In the genomic region with DNA sequence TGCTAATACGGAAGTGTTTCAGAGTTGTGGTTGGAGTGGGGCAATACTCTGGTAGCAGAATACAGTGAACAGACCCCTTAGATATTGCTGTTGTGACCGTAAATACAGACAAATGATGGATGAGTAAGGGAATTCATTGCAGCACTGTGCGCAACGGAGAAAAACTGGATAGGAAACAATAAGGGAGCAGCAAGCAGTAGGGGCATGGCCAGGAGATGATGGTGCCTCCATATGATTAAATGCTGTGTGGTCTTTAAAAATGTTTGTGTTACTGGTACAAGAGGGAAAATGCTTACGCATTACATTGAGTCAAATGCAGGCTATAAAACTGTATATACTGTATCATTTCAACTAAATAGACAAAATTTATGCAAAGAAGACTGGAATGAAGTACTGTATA, we compare ENCODE assay signal across 31 cellular contexts.
"Had no signal": no experiment of that assay in that cellular context is flagged by ENCODE, and none has a peak within 500 bp of the region (broad histone marks: within the 10 kb centered on the region; RNA-seq: fewer than 3 reads in every experiment).

No MANE protein-coding gene starts in this region.

- H3K4me1 Mint-ChIP-seq: activated naive CD8-positive, alpha-beta T cell treated with anti-CD3 and anti-CD28 coated beads, Interleukin-2, amount 10 ng/mL, durations not matched to agents 7 days and 5 days; stimulated activated effector memory CD8-positive, alpha-beta T cell treated with anti-CD3 and anti-CD28 coated beads, Interleukin-12 subunit alpha, Interleukin-12 subunit beta, amount 100 ng/mL, for 72 hours; stimulated activated naive CD8-positive, alpha-beta T cell treated with anti-CD3 and anti-CD28 coated beads, Interleukin-15, amount 100 ng/mL, for 72 hours; T-cell had no signal

- H3K9me3 ChIP-seq: esophagus muscularis mucosa, left ventricle myocardium inferior, neutrophil, ovary, prostate gland, sigmoid colon, suprapubic skin, tibial artery had no signal

- H3K9me3 Mint-ChIP-seq: activated naive CD4-positive, alpha-beta T cell treated with anti-CD3 and anti-CD28 coated beads for 36 hours; activated naive CD8-positive, alpha-beta T cell treated with anti-CD3 and anti-CD28 coated beads, Interleukin-2, amount 10 ng/mL, durations not matched to agents 7 days and 5 days; activated T-helper 1 cell treated with anti-CD3 and anti-CD28 coated beads, Interleukin-12 subunit alpha, Interleukin-12 subunit beta, Interleukin-2, Interleukin-4 antibody, amounts not matched to agents 30 ng/mL and 10 ng/mL and 1 ng/mL, durations not matched to agents 14 hours and 24 hours and 36 hours; natural killer cell treated with Interleukin-12 subunit alpha and Interleukin-12 subunit beta and Interleukin-15 and Interleukin-18, amount 100 ng/mL, for 72 hours; stimulated activated effector memory CD8-positive, alpha-beta T cell treated with anti-CD3 and anti-CD28 coated beads, Interleukin-12 subunit alpha, Interleukin-12 subunit beta, amount 100 ng/mL, for 72 hours; stimulated activated naive CD8-positive, alpha-beta T cell treated with anti-CD3 and anti-CD28 coated beads, Interleukin-15, amount 100 ng/mL, for 72 hours; T-cell had no signal

- H3K27ac ChIP-seq: esophagus muscularis mucosa, left ventricle myocardium inferior, neutrophil, ovary, prostate gland, sigmoid colon, suprapubic skin, tibial artery, VCaP had no signal

- H3K36me3 Mint-ChIP-seq: activated naive CD8-positive, alpha-beta T cell treated with anti-CD3 and anti-CD28 coated beads, Interleukin-2, amount 10 ng/mL, durations not matched to agents 7 days and 5 days; natural killer cell treated with Interleukin-12 subunit alpha and Interleukin-12 subunit beta and Interleukin-15 and Interleukin-18, amount 100 ng/mL, for 72 hours; stimulated activated effector memory CD8-positive, alpha-beta T cell treated with anti-CD3 and anti-CD28 coated beads, Interleukin-12 subunit alpha, Interleukin-12 subunit beta, amount 100 ng/mL, for 72 hours; T-cell had no signal

- DNase-seq: activated CD4-positive, alpha-beta T cell treated with anti-CD3 and anti-CD28 coated beads for 4 hours; activated CD4-positive, alpha-beta T cell treated with anti-CD3 and anti-CD28 coated beads, Interleukin-2, amount 50 U/mL, for 4 hours; activated CD8-positive, alpha-beta memory T cell treated with anti-CD3 and anti-CD28 coated beads for 24 hours; activated CD8-positive, alpha-beta memory T cell treated with anti-CD3 and anti-CD28 coated beads, Interleukin-2, amount 50 U/mL, for 4 hours; activated effector memory CD4-positive, alpha-beta T cell treated with anti-CD3 and anti-CD28 coated beads, Interleukin-2, amount 50 U/mL, for 16 hours; activated naive CD4-positive, alpha-beta T cell treated with anti-CD3 and anti-CD28 coated beads for 36 hours; activated naive CD8-positive, alpha-beta T cell treated with anti-CD3 and anti-CD28 coated beads, Interleukin-2, amount 10 ng/mL, durations not matched to agents 7 days and 5 days; activated T-cell treated with anti-CD3 and anti-CD28 coated beads, Interleukin-2, amount 50 U/mL, for 1 hour; amniotic stem cell; caudate nucleus; cortex of kidney; glutamatergic neuron; islet precursor cell; left ventricle myocardium inferior; mesendoderm; ovary; sigmoid colon; small intestine; stimulated activated CD4-positive, alpha-beta T cell treated with anti-CD3 and anti-CD28 coated beads, Interleukin-4, amount 100 ng/mL, for 24 hours; stimulated activated naive CD8-positive, alpha-beta T cell treated with anti-CD3 and anti-CD28 coated beads, Interleukin-15, amount 100 ng/mL, for 72 hours; T-cell; tibial artery had no signal

- H3K27me3 ChIP-seq: esophagus muscularis mucosa, ovary, sigmoid colon, suprapubic skin, tibial artery had no signal

- H3K4me3 Mint-ChIP-seq: activated naive CD4-positive, alpha-beta T cell treated with anti-CD3 and anti-CD28 coated beads for 36 hours; activated naive CD8-positive, alpha-beta T cell treated with anti-CD3 and anti-CD28 coated beads, Interleukin-2, amount 10 ng/mL, durations not matched to agents 7 days and 5 days; activated T-helper 1 cell treated with anti-CD3 and anti-CD28 coated beads, Interleukin-12 subunit alpha, Interleukin-12 subunit beta, Interleukin-2, Interleukin-4 antibody, amounts not matched to agents 30 ng/mL and 10 ng/mL and 1 ng/mL, durations not matched to agents 14 hours and 24 hours and 36 hours; natural killer cell treated with Interleukin-12 subunit alpha and Interleukin-12 subunit beta and Interleukin-15 and Interleukin-18, amount 100 ng/mL, for 72 hours; stimulated activated effector memory CD8-positive, alpha-beta T cell treated with anti-CD3 and anti-CD28 coated beads, Interleukin-12 subunit alpha, Interleukin-12 subunit beta, amount 100 ng/mL, for 72 hours; stimulated activated naive CD8-positive, alpha-beta T cell treated with anti-CD3 and anti-CD28 coated beads, Interleukin-15, amount 100 ng/mL, for 72 hours; T-cell had no signal

- H3K4me1 ChIP-seq: prostate gland had no signal

- H3K27ac Mint-ChIP-seq: activated naive CD4-positive, alpha-beta T cell treated with anti-CD3 and anti-CD28 coated beads for 36 hours; activated naive CD8-positive, alpha-beta T cell treated with anti-CD3 and anti-CD28 coated beads, Interleukin-2, amount 10 ng/mL, durations not matched to agents 7 days and 5 days; activated T-helper 1 cell treated with anti-CD3 and anti-CD28 coated beads, Interleukin-12 subunit alpha, Interleukin-12 subunit beta, Interleukin-2, Interleukin-4 antibody, amounts not matched to agents 30 ng/mL and 10 ng/mL and 1 ng/mL, durations not matched to agents 14 hours and 24 hours and 36 hours; natural killer cell treated with Interleukin-12 subunit alpha and Interleukin-12 subunit beta and Interleukin-15 and Interleukin-18, amount 100 ng/mL, for 72 hours; stimulated activated effector memory CD8-positive, alpha-beta T cell treated with anti-CD3 and anti-CD28 coated beads, Interleukin-12 subunit alpha, Interleukin-12 subunit beta, amount 100 ng/mL, for 72 hours; stimulated activated naive CD8-positive, alpha-beta T cell treated with anti-CD3 and anti-CD28 coated beads, Interleukin-15, amount 100 ng/mL, for 72 hours; T-cell had no signal

- ATAC-seq: natural killer cell treated with Interleukin-12 subunit alpha and Interleukin-12 subunit beta and Interleukin-15 and Interleukin-18, amount 100 ng/mL, for 72 hours; stimulated activated effector memory CD8-positive, alpha-beta T cell treated with anti-CD3 and anti-CD28 coated beads, Interleukin-12 subunit alpha, Interleukin-12 subunit beta, amount 100 ng/mL, for 72 hours; stimulated activated naive CD8-positive, alpha-beta T cell treated with anti-CD3 and anti-CD28 coated beads, Interleukin-15, amount 100 ng/mL, for 72 hours; T-cell had no signal

- H3K36me3 ChIP-seq: neutrophil, ovary, prostate gland, suprapubic skin, tibial artery had no signal

- H3K4me3 ChIP-seq: esophagus muscularis mucosa, left ventricle myocardium inferior, lung, ovary, prostate gland, sigmoid colon, suprapubic skin, tibial artery had no signal
